Comparison of ENCODE assay signal across 20 cellular contexts in the genomic region with DNA sequence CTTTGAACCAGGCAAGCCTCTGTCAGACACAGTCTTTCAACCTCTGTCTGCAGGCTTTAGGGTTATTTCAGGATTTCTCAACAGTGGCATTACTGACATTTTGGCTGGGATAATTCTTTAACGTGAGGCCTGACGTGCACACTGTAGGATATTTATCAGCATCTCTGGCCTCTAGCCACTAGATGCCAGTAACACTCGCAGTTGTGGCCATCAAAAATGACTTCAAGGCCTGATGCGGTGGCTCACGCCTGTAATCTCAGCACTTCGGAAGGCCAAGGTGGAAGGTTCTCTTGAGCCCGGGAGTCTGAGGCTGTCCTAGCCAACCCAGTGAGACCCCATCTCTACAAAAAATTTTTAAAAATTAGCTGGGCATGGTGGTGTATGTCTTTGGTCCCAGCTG.
"Had no signal": no experiment of that assay in that cellular context is flagged by ENCODE, and none has a peak within 500 bp of the region (broad histone marks: within the 10 kb centered on the region; RNA-seq: fewer than 3 reads in every experiment).

No MANE protein-coding gene starts in this region.

- H3K4me3 ChIP-seq: colonic mucosa, esophagus muscularis mucosa, gastrocnemius medialis, heart right ventricle, pancreas, smooth muscle cell, thyroid gland had no signal

- H3K27me3 ChIP-seq: colonic mucosa, esophagus muscularis mucosa, gastrocnemius medialis, heart right ventricle, pancreas, thyroid gland had no signal

- H3K36me3 ChIP-seq: colonic mucosa, esophagus muscularis mucosa, gastrocnemius medialis, pancreas, thyroid gland had no signal

- H3K9me3 Mint-ChIP-seq: nephron, type B pancreatic cell had no signal

- H3K4me1 ChIP-seq: colonic mucosa, gastrocnemius medialis had no signal

- H3K4me3 Mint-ChIP-seq: nephron, type B pancreatic cell had no signal

- H3K27ac Mint-ChIP-seq: progenitor cell of endocrine pancreas had no signal

- ATAC-seq: gastrocnemius medialis, heart right ventricle, left lobe of liver, pancreas, right cardiac atrium had no signal

- DNase-seq: colonic mucosa; effector CD8-positive, alpha-beta T cell; gastrocnemius medialis; heart right ventricle; hypothalamus; islet precursor cell; mammary epithelial cell; occipital lobe; pancreas; right cardiac atrium; stimulated activated CD4-positive, alpha-beta T cell treated with anti-CD3 and anti-CD28 coated beads, Interleukin-2, amount 100 ng/mL, for 48 hours; stimulated activated naive CD4-positive, alpha-beta T cell treated with Interleukin-2 at 50 U/mL for 16 hours; thyroid gland had no signal

- H3K9me3 ChIP-seq: colonic mucosa, esophagus muscularis mucosa, gastrocnemius medialis, heart right ventricle, pancreas, thyroid gland had no signal

- H3K27ac ChIP-seq: colonic mucosa, epithelial cell of prostate, esophagus muscularis mucosa, gastrocnemius medialis, heart right ventricle, pancreas, thyroid gland had no signal

- H3K36me3 Mint-ChIP-seq: type B pancreatic cell had no signal
